Comparison of ENCODE assay signal across 37 cellular contexts in the genomic region with DNA sequence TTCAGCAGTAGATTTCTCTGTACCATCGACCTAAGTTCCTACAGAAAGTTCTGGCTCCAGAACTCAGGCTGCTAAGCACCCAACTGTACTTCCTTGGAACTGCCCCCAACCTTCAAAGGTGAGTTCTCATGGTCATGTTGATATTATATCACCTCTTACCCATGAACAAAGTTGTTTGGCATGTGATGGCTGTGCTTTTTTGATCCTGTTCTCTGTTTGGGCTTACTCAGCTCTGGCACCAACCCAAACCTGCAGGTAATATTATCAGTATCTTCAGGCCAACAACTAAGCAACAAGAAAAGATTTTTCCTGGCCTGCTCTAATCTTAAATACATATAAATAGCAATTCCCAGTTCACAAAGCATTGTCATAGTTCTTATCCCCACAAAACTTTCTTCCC.
"Had no signal": no experiment of that assay in that cellular context is flagged by ENCODE, and none has a peak within 500 bp of the region (broad histone marks: within the 10 kb centered on the region; RNA-seq: fewer than 3 reads in every experiment).

No MANE protein-coding gene starts in this region.

- H3K27ac ChIP-seq: breast epithelium, RWPE1, VCaP had no signal

- ATAC-seq: activated T-cell treated with anti-CD3 and anti-CD28 coated beads, Interleukin-2, amount 50 U/mL, for 4 hours; Right ventricle myocardium inferior; SK-N-SH treated with all-trans-retinoic acid at 6 μM for 48 hours; T-cell; T-helper 17 cell had no signal

- FAIRE-seq: RCC 7860 had no signal

- H3K27me3 ChIP-seq: breast epithelium, MG63 had no signal

- DNase-seq: activated B cell treated with CpG ODN at 0.5 μM for 24 hours; activated CD4-positive, alpha-beta memory T cell treated with anti-CD3 and anti-CD28 coated beads for 36 hours; activated CD4-positive, alpha-beta T cell treated with anti-CD3 and anti-CD28 coated beads for 4 hours; activated CD4-positive, alpha-beta T cell treated with anti-CD3 and anti-CD28 coated beads, Interleukin-2, amount 50 U/mL, for 1 hour; activated CD4-positive, CD25-positive, alpha-beta regulatory T cell treated with anti-CD3 and anti-CD28 coated beads, Interleukin-2, amount 50 U/mL, for 72 hours; activated CD8-positive, alpha-beta memory T cell treated with anti-CD3 and anti-CD28 coated beads, Interleukin-2, amount 50 U/mL, for 4 hours; activated effector memory CD4-positive, alpha-beta T cell treated with Interleukin-2 at 50 U/mL for 16 hours; activated naive CD4-positive, alpha-beta T cell; activated naive CD4-positive, alpha-beta T cell treated with anti-CD3 and anti-CD28 coated beads, Interleukin-2, amount 50 U/mL, for 16 hours; activated naive CD8-positive, alpha-beta T cell treated with anti-CD3 and anti-CD28 coated beads for 36 hours; activated T-cell treated with anti-CD3 and anti-CD28 coated beads for 4 hours; activated T-cell treated with anti-CD3 and anti-CD28 coated beads, Interleukin-2, amount 50 U/mL, for 4 hours; amniotic stem cell; aorta; caudate nucleus; Karpas-422; MG63; NCI-H1048; NCI-H1105 treated with DMSO at 0.1 percent for 48 hours; NCI-H1436; NCI-H1694; NCI-H1930; NCI-H2081 treated with DMSO at 0.1 percent for 48 hours; NCI-H226; NCI-H446 treated with DMSO at 0.1 percent for 48 hours; NCI-H524; NCI-H69; NCI-H82; SIG-M5; T-cell; T-helper 17 cell had no signal

- H3K4me3 ChIP-seq: breast epithelium, MG63 had no signal

- H3K36me3 ChIP-seq: breast epithelium, MG63 had no signal

- H3K9me3 ChIP-seq: breast epithelium, MG63 had no signal

- H3K4me1 ChIP-seq: breast epithelium had no signal
